In the genomic region with DNA sequence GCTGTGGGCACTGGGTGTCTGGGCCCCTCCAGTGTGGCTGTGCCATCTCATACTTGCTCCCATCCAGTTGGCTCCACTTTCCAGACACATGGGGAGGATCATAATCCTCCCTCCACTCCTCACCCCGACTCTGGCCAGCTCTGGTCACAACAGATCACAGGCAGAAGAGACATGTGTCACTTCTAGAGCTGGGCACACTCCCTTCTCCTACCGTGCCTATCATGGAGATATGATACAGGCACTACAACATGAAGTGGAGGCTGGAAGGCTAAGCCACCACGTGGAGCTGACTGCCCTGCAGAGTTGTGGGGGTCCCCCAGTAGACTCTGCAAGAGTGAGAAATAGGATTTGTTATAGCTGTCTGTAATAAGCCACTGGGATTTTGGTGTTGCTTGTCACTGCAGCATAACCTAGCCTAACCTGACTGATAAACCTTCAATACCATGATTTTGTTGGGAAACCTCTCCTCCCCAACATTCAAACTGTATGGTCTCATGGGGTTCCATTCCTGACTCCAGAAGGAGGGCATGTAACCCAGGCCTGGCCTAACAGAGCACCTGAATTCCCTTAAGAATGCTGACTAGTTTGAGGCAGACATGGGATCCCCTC, we compare ENCODE assay signal across 2 cellular contexts.
TF ChIP-seq lines count a peak whose summit lies in the region.

No MANE protein-coding gene starts in this region.

TF ChIP-seq in SK-N-SH, 30 proteins besides CTCF, POLR2A, EP300 and RAD21 (continued from another document):
- no peak for TF ChIP-seq EZH2phosphoT487 (IDR thresholded peaks at IDR 0.05; ENCODE audit: borderline replicate concordance, low read depth)
- no peak for TF ChIP-seq FOXJ3 (CRISPR knock-in tag; IDR thresholded peaks at IDR 0.05)
- TF ChIP-seq, protein P1, sequence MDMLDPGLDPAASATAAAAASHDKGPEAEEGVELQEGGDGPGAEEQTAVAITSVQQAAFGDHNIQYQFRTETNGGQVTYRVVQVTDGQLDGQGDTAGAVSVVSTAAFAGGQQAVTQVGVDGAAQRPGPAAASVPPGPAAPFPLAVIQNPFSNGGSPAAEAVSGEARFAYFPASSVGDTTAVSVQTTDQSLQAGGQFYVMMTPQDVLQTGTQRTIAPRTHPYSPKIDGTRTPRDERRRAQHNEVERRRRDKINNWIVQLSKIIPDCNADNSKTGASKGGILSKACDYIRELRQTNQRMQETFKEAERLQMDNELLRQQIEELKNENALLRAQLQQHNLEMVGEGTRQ (IDR thresholded peaks at IDR 0.05; ENCODE audit: borderline replicate concordance, low read depth, low read length): no peak
- TF ChIP-seq GATA2 (CRISPR knock-in tag; IDR thresholded peaks at IDR 0.05): no peak
- no peak for TF ChIP-seq FOXM1 (IDR thresholded peaks at IDR 0.05; ENCODE audit: low read depth)
- TF ChIP-seq GABPA (IDR thresholded peaks at IDR 0.05; ENCODE audit: low read depth): no peak

TF ChIP-seq in SK-N-SH treated with all-trans-retinoic acid at 6 μM for 48 hours, 23 proteins besides CTCF, POLR2A, EP300 and RAD21 (continued from another document):
- TF ChIP-seq TSHZ2 (CRISPR knock-in tag; IDR thresholded peaks at IDR 0.05) (no peak), ZC3H10 (CRISPR knock-in tag; IDR thresholded peaks at IDR 0.05) (no peak), OSR1 (CRISPR knock-in tag; IDR thresholded peaks at IDR 0.05) (no peak), ZFP3 (CRISPR knock-in tag; IDR thresholded peaks at IDR 0.05) (no peak), PPARA (CRISPR knock-in tag; IDR thresholded peaks at IDR 0.05; ENCODE audit: borderline replicate concordance) (no peak), BACH2 (CRISPR knock-in tag; IDR thresholded peaks at IDR 0.05; ENCODE audit: borderline replicate concordance) (no peak), ZFP30 (CRISPR knock-in tag; IDR thresholded peaks at IDR 0.05) (no peak), TCF4 (CRISPR knock-in tag; IDR thresholded peaks at IDR 0.05; ENCODE audit: borderline replicate concordance) (no peak)
- TF ChIP-seq, protein P2, sequence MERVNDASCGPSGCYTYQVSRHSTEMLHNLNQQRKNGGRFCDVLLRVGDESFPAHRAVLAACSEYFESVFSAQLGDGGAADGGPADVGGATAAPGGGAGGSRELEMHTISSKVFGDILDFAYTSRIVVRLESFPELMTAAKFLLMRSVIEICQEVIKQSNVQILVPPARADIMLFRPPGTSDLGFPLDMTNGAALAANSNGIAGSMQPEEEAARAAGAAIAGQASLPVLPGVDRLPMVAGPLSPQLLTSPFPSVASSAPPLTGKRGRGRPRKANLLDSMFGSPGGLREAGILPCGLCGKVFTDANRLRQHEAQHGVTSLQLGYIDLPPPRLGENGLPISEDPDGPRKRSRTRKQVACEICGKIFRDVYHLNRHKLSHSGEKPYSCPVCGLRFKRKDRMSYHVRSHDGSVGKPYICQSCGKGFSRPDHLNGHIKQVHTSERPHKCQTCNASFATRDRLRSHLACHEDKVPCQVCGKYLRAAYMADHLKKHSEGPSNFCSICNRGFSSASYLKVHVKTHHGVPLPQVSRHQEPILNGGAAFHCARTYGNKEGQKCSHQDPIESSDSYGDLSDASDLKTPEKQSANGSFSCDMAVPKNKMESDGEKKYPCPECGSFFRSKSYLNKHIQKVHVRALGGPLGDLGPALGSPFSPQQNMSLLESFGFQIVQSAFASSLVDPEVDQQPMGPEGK (CRISPR knock-in tag; IDR thresholded peaks at IDR 0.05; ENCODE audit: borderline replicate concordance): no peak
TF ChIP-seq in SK-N-SH treated with all-trans-retinoic acid at 6 μM for 48 hours: peak in this region for 0.
